ENCODE assay signal across 9 cellular contexts in genomic region chr14:72558721-72559120, GRCh38.
DNase-seq lines count a peak whose midpoint lies in the region; ATAC-seq and TF ChIP-seq lines count a peak whose summit lies in the region.
"Had no signal": no experiment of that assay in that cellular context is flagged by ENCODE, and none has a peak within 500 bp of the region (broad histone marks: within the 10 kb centered on the region; RNA-seq: fewer than 3 reads in every experiment).

No MANE protein-coding gene starts in this region.

- POLR2A ChIA-PET in PC-3 (lab: Charles Lee; ENCODE audit: unreplicated experiment): no interaction called here
- POLR2A ChIA-PET in activated CD8-positive, alpha-beta T cell treated with anti-CD3 and anti-CD28 coated beads, Interleukin-2, amount 10 ng/mL, durations not matched to agents 7 days and 5 days (lab: Charles Lee): no interaction called here

- H4K20me1 ChIP-seq in BLaER1 treated with 17β-estradiol and CSF1 and Interleukin-3, amounts not matched to agents 10 nM and 100 nM: no peaks in the 10 kb centered on the region
- H4K20me1 ChIP-seq in PC-3 (ENCODE audit: low read length): no peaks in the 10 kb centered on the region

- H2AFZ ChIP-seq in PC-3 (ENCODE audit: low read length): peak overlapping the region; percentile 14; the same call in 1 of the 2 replicates

- peaks cover 11% of the 10 kb centered on the region for H3K4me1 Mint-ChIP-seq in osteocyte (ENCODE audit: unreplicated experiment)
- peaks cover 18% of the 10 kb centered on the region for H3K4me1 Mint-ChIP-seq in activated CD8-positive, alpha-beta T cell treated with anti-CD3 and anti-CD28 coated beads, Interleukin-2, amount 10 ng/mL, durations not matched to agents 7 days and 5 days (ENCODE audit: low read depth)

- H3K4me3 ChIP-seq in BLaER1 treated with 17β-estradiol and CSF1 and Interleukin-3, amounts not matched to agents 10 nM and 100 nM: no peak overlapping the region
- no peak overlapping the region for H3K4me3 ChIP-seq in PC-3 (ENCODE audit: low read length)
- H3K4me3 ChIP-seq in effector memory CD4-positive, alpha-beta T cell (ENCODE audit: insufficient read depth, low read depth, low read length, poor library complexity, severe bottlenecking): no peak overlapping the region

- H3K27me3 ChIP-seq in BLaER1 treated with 17β-estradiol and CSF1 and Interleukin-3, amounts not matched to agents 10 nM and 100 nM: no peaks in the 10 kb centered on the region
- no peaks in the 10 kb centered on the region for H3K27me3 ChIP-seq in PC-3 (ENCODE audit: low read length)
- no peaks in the 10 kb centered on the region for H3K27me3 ChIP-seq in effector memory CD4-positive, alpha-beta T cell (replicated peaks; ENCODE audit: control insufficient read depth, insufficient read depth, low read length, poor library complexity, severe bottlenecking)

- no peaks in the 10 kb centered on the region for H3K9me2 ChIP-seq in PC-3 (replicated peaks; ENCODE audit: low read length)

- H3K27ac ChIP-seq in BLaER1 treated with 17β-estradiol and CSF1 and Interleukin-3, amounts not matched to agents 10 nM and 100 nM: no peak overlapping the region
- peak overlapping the region; percentile 22; the same call in 1 of the 2 replicates for H3K27ac ChIP-seq in PC-3 (ENCODE audit: low read length)
- no peak overlapping the region for H3K27ac ChIP-seq in effector memory CD4-positive, alpha-beta T cell (ENCODE audit: insufficient read depth, low read length, poor library complexity, severe bottlenecking)

- peaks cover 4 to 15% (median 11%) of the 10 kb centered on the region in 10 experiments; a peak in 16 of 20 replicates for H3K4me1 ChIP-seq in BLaER1 treated with 17β-estradiol and CSF1 and Interleukin-3, amounts not matched to agents 10 nM and 100 nM
- H3K4me1 ChIP-seq in PC-3 (ENCODE audit: insufficient read depth, low read length): peaks cover 14% of the 10 kb centered on the region
- H3K4me1 ChIP-seq in effector memory CD4-positive, alpha-beta T cell (ENCODE audit: control insufficient read depth, insufficient read depth, low read length, poor library complexity, severe bottlenecking): no peaks in the 10 kb centered on the region

- H3K9me3 ChIP-seq in BLaER1 treated with 17β-estradiol and CSF1 and Interleukin-3, amounts not matched to agents 10 nM and 100 nM (replicated peaks in 1 of 11): no peaks in the 10 kb centered on the region
- H3K9me3 ChIP-seq in PC-3 (ENCODE audit: low read length): no peaks in the 10 kb centered on the region
- no peaks in the 10 kb centered on the region for H3K9me3 ChIP-seq in effector memory CD4-positive, alpha-beta T cell (ENCODE audit: control insufficient read depth, low read length)

- peak overlapping the region; percentile 1 for H3K27ac Mint-ChIP-seq in osteocyte (ENCODE audit: unreplicated experiment)
- H3K27ac Mint-ChIP-seq in activated CD8-positive, alpha-beta T cell treated with anti-CD3 and anti-CD28 coated beads, Interleukin-2, amount 10 ng/mL, durations not matched to agents 7 days and 5 days: no peak overlapping the region

- H3K9me3 Mint-ChIP-seq in osteocyte (ENCODE audit: unreplicated experiment): no peaks in the 10 kb centered on the region
- no peaks in the 10 kb centered on the region for H3K9me3 Mint-ChIP-seq in activated CD8-positive, alpha-beta T cell treated with anti-CD3 and anti-CD28 coated beads, Interleukin-2, amount 10 ng/mL, durations not matched to agents 7 days and 5 days (ENCODE audit: insufficient read depth)

- no peak overlapping the region for H3K9ac ChIP-seq in BLaER1 treated with 17β-estradiol and CSF1 and Interleukin-3, amounts not matched to agents 10 nM and 100 nM
- no peak overlapping the region for H3K9ac ChIP-seq in PC-3 (ENCODE audit: low read length)

- intact Hi-C loops in PC-3 (cut with micrococcal nuclease): loop anchor here (5.0 kb wide), 1 partner anchor 79 kb away; no protein-coding TSS in a partner anchor

- no TSS peak for BruUV-seq in PC-3 (replicated peaks; lab: Mats Ljungman, UMichigan)

- H3F3A ChIP-seq in PC-3 (ENCODE audit: low read length, unreplicated experiment): no peaks in the 10 kb centered on the region

- no peaks in the 10 kb centered on the region for H3K36me3 Mint-ChIP-seq in osteocyte (ENCODE audit: unreplicated experiment)
- no peaks in the 10 kb centered on the region for H3K36me3 Mint-ChIP-seq in activated CD8-positive, alpha-beta T cell treated with anti-CD3 and anti-CD28 coated beads, Interleukin-2, amount 10 ng/mL, durations not matched to agents 7 days and 5 days (ENCODE audit: low read depth)

- DNase-seq in PC-3 (peak; percentile 49), fibroblast of gingiva (ENCODE audit: low read depth) (peak; percentile 90), osteocyte (ENCODE audit: extremely low spot score, unreplicated experiment) (no peak), activated gamma-delta T cell treated with Interleukin-2 at 50 U/mL for 16 hours (no peak)
- no peak for DNase-seq in activated CD8-positive, alpha-beta T cell treated with anti-CD3 and anti-CD28 coated beads, Interleukin-2, amount 10 ng/mL, durations not matched to agents 7 days and 5 days
- no peak for DNase-seq in effector memory CD4-positive, alpha-beta T cell
- DNase-seq: HCEC 1CT had no signal

- no peaks in the 10 kb centered on the region for H3K36me3 ChIP-seq in BLaER1 treated with 17β-estradiol and CSF1 and Interleukin-3, amounts not matched to agents 10 nM and 100 nM
- H3K36me3 ChIP-seq in PC-3 (ENCODE audit: low read depth, low read length): no peaks in the 10 kb centered on the region
- no peaks in the 10 kb centered on the region for H3K36me3 ChIP-seq in effector memory CD4-positive, alpha-beta T cell (ENCODE audit: control insufficient read depth, insufficient read depth, low read length)

- H3K79me2 ChIP-seq in PC-3 (ENCODE audit: low read length): no peaks in the 10 kb centered on the region

- H3K4me3 Mint-ChIP-seq in osteocyte (ENCODE audit: unreplicated experiment): no peak overlapping the region
- H3K4me3 Mint-ChIP-seq in activated CD8-positive, alpha-beta T cell treated with anti-CD3 and anti-CD28 coated beads, Interleukin-2, amount 10 ng/mL, durations not matched to agents 7 days and 5 days: no peak overlapping the region

- H3K4me2 ChIP-seq in BLaER1 treated with 17β-estradiol and CSF1 and Interleukin-3, amounts not matched to agents 10 nM and 100 nM: peak overlapping the region; percentile 31 to 55 (median 36); a peak in 16 of 22 replicates
- no peak overlapping the region; the same call in 1 of the 2 replicates for H3K4me2 ChIP-seq in PC-3 (ENCODE audit: low read length)

- TF ChIP-seq CTCF in PC-3 (conservative IDR thresholded peaks at IDR 0.05; ENCODE audit: low read depth, low read length) (no peak), osteocyte (IDR thresholded peaks at IDR 0.05) (no peak)

- ATAC-seq in PC-3: peak; percentile 41
- ATAC-seq in activated CD4-positive, CD25-positive, alpha-beta regulatory T cell treated with anti-CD3 and anti-CD28 coated beads, Interleukin-2, amount 50 U/mL, for 24 hours: no peak
- ATAC-seq in activated CD8-positive, alpha-beta T cell treated with anti-CD3 and anti-CD28 coated beads, Interleukin-2, amount 10 ng/mL, durations not matched to agents 7 days and 5 days: no peak

- H3K27me3 Mint-ChIP-seq in osteocyte (ENCODE audit: unreplicated experiment): no peaks in the 10 kb centered on the region
- peaks cover 44% of the 10 kb centered on the region for H3K27me3 Mint-ChIP-seq in activated CD8-positive, alpha-beta T cell treated with anti-CD3 and anti-CD28 coated beads, Interleukin-2, amount 10 ng/mL, durations not matched to agents 7 days and 5 days (ENCODE audit: low read depth)

- CTCF ChIA-PET in PC-3 (lab: Charles Lee): interaction anchor here (0.6 kb wide), 1 partner anchor 624 kb away, joined by 5 read pairs; no protein-coding TSS in a partner anchor
- CTCF ChIA-PET in activated CD8-positive, alpha-beta T cell treated with anti-CD3 and anti-CD28 coated beads, Interleukin-2, amount 10 ng/mL, durations not matched to agents 7 days and 5 days (lab: Charles Lee): interaction anchor here (1.1 to 1.8 kb wide), 3 partner anchors 8 to 42 kb away, joined by 3 to 7 read pairs (median 3); no protein-coding TSS in a partner anchor

Comparison
In these comparisons a context has a peak if more than half of its experiments do, and no peak if none do; other contexts are left out.
1. DNase-seq: peak in PC-3 (single experiment) and fibroblast of gingiva (single experiment); none in osteocyte (single experiment), activated CD8-positive, alpha-beta T cell treated with anti-CD3 and anti-CD28 coated beads, Interleukin-2, amount 10 ng/mL, durations not matched to agents 7 days and 5 days (single experiment), effector memory CD4-positive, alpha-beta T cell (0 of 3) and activated gamma-delta T cell treated with Interleukin-2 at 50 U/mL for 16 hours (single experiment).